Comparison of ENCODE assay signal across 25 cellular contexts in the genomic region with DNA sequence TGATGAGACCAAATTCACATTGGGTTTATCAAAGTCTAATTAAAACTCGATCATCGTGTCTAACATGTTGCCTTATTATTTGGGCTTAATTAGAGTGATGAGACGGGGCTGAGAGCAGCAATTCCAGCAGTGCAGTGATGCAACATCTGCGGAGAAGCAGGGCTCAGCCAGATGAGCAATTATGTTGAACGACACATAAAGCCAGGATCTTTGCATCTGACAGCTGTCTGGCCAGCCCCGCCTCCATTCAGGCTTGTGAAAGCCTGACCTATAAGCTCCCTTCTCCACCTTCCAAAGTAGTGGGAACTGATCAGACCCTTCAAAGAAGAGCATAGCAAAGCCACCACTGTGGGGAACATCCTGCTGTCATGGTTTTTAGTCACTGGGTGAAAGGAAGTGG.
"Had no signal": no experiment of that assay in that cellular context is flagged by ENCODE, and none has a peak within 500 bp of the region (broad histone marks: within the 10 kb centered on the region; RNA-seq: fewer than 3 reads in every experiment).

No MANE protein-coding gene starts in this region.

- H3K4me2 ChIP-seq: SK-N-SH had no signal

- H3K9me2 ChIP-seq: SK-N-SH had no signal

- H3K27ac ChIP-seq: ascending aorta, body of pancreas, Peyer's patch, RWPE1, SJCRH30, VCaP had no signal

- DNase-seq: activated CD4-positive, alpha-beta T cell treated with anti-CD3 and anti-CD28 coated beads for 36 hours; activated CD4-positive, alpha-beta T cell treated with anti-CD3 and anti-CD28 coated beads, Interleukin-2, amount 50 U/mL, for 4 hours; activated CD8-positive, alpha-beta memory T cell treated with anti-CD3 and anti-CD28 coated beads, Interleukin-2, amount 10 ng/mL, durations not matched to agents 7 days and 5 days; activated effector memory CD4-positive, alpha-beta T cell treated with Interleukin-2 at 50 U/mL for 16 hours; activated naive CD4-positive, alpha-beta T cell; activated naive CD8-positive, alpha-beta T cell treated with anti-CD3 and anti-CD28 coated beads, Interleukin-2, amount 50 U/mL, for 24 hours; activated T-cell treated with anti-CD3 and anti-CD28 coated beads, Interleukin-2, amount 50 U/mL, for 24 hours; amniotic stem cell; body of pancreas; MG63; MV-4-11; NCI-H1105; NCI-H1436; NCI-H1694 treated with DMSO at 0.1 percent for 48 hours; NCI-H2081; NCI-H446 treated with DMSO at 0.1 percent for 48 hours; NCI-H526 treated with DMSO at 0.1 percent for 48 hours; Peyer's patch; Right ventricle myocardium superior; SK-N-SH; T-helper 1 cell had no signal

- H3K27me3 ChIP-seq: ascending aorta, body of pancreas, MG63, Peyer's patch had no signal

- H3K9me3 ChIP-seq: ascending aorta, body of pancreas, MG63, Peyer's patch, SJCRH30, SK-N-SH had no signal

- H3K4me3 ChIP-seq: ascending aorta, body of pancreas, MG63, Peyer's patch, SJCRH30 had no signal

- H3K36me3 ChIP-seq: ascending aorta, MG63, Peyer's patch, SJCRH30 had no signal

- H3K9ac ChIP-seq: SK-N-SH had no signal
